Comparison of ENCODE assay signal across 1 cellular context in the genomic region with DNA sequence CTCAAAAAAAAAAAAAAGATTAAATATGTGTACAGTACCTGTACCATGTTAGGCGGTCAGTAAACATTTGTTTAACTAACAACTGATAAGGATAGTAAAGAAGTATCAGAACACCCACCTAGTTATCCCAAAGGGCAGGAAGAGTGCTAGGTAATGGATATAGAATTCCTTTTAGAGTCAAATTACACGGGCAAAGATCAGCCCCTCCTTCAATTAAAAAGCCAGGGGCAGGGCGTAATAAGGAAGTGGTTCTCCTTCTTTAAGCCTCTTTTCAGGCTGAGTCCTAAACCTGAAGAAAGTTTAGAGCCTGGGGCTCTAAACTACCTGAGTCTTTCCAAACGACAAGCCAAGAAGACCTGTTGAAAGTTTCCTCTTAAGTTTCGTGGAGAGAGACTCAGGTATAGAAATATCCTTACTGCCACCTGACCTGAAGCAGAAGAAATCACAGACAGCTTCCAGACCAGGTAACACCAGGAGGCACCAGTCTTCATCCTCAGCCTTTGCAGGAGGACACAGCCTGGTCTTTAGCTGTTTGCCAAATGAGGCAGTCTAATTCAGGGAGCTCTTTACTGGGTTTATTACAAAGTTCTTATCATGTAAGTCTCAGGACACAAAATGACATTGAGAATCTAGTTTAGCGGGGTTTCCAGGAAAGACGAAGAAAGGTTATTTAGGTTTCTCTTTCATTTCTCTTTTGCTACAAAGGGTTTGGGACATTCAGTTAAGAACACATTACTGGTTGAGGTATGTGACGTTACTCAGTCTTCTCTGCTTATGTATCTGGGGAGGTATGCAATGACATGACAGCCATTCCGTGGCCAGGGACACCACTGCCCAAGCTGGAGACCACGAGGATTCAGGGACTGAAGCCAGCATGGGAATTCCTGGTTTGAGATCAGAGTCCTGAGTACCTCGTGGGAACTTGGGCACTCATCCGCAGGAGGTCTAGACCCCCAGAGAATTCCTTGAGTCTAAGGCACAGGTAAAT.
A peak's percentile ranks its signal among the peaks of the same experiment; 100 is the strongest.
TF ChIP-seq lines count a peak whose summit lies in the region.

A gene with protein sequence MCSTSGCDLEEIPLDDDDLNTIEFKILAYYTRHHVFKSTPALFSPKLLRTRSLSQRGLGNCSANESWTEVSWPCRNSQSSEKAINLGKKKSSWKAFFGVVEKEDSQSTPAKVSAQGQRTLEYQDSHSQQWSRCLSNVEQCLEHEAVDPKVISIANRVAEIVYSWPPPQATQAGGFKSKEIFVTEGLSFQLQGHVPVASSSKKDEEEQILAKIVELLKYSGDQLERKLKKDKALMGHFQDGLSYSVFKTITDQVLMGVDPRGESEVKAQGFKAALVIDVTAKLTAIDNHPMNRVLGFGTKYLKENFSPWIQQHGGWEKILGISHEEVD (plus strand): TSS at position 266 of the 988 bp plus-strand sequence. CDS start 8,367 bp downstream, outside the sequence.

TF ChIP-seq in HepG2, 621 proteins besides CTCF, POLR2A, EP300 and RAD21 (continued from another document and continues in another):
- TF ChIP-seq, protein P1, sequence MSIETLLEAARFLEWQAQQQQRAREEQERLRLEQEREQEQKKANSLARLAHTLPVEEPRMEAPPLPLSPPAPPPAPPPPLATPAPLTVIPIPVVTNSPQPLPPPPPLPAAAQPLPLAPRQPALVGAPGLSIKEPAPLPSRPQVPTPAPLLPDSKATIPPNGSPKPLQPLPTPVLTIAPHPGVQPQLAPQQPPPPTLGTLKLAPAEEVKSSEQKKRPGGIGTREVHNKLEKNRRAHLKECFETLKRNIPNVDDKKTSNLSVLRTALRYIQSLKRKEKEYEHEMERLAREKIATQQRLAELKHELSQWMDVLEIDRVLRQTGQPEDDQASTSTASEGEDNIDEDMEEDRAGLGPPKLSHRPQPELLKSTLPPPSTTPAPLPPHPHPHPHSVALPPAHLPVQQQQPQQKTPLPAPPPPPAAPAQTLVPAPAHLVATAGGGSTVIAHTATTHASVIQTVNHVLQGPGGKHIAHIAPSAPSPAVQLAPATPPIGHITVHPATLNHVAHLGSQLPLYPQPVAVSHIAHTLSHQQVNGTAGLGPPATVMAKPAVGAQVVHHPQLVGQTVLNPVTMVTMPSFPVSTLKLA (IDR thresholded peaks at IDR 0.05): no peak
- TF ChIP-seq, protein P2, sequence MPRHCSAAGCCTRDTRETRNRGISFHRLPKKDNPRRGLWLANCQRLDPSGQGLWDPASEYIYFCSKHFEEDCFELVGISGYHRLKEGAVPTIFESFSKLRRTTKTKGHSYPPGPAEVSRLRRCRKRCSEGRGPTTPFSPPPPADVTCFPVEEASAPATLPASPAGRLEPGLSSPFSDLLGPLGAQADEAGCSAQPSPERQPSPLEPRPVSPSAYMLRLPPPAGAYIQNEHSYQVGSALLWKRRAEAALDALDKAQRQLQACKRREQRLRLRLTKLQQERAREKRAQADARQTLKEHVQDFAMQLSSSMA (CRISPR knock-in tag; IDR thresholded peaks at IDR 0.05): no peak
- TF ChIP-seq HNRNPUL1 (IDR thresholded peaks at IDR 0.05; ENCODE audit: low read depth, low read length) (no peak), ZNF317 (CRISPR knock-in tag; IDR thresholded peaks at IDR 0.05) (no peak), NCOA1 (CRISPR knock-in tag; IDR thresholded peaks at IDR 0.05) (no peak), TMF1 (CRISPR knock-in tag; IDR thresholded peaks at IDR 0.05; ENCODE audit: low read depth) (no peak), ZZZ3 (CRISPR knock-in tag; IDR thresholded peaks at IDR 0.05; ENCODE audit: borderline replicate concordance) (no peak)
- TF ChIP-seq, protein P3, sequence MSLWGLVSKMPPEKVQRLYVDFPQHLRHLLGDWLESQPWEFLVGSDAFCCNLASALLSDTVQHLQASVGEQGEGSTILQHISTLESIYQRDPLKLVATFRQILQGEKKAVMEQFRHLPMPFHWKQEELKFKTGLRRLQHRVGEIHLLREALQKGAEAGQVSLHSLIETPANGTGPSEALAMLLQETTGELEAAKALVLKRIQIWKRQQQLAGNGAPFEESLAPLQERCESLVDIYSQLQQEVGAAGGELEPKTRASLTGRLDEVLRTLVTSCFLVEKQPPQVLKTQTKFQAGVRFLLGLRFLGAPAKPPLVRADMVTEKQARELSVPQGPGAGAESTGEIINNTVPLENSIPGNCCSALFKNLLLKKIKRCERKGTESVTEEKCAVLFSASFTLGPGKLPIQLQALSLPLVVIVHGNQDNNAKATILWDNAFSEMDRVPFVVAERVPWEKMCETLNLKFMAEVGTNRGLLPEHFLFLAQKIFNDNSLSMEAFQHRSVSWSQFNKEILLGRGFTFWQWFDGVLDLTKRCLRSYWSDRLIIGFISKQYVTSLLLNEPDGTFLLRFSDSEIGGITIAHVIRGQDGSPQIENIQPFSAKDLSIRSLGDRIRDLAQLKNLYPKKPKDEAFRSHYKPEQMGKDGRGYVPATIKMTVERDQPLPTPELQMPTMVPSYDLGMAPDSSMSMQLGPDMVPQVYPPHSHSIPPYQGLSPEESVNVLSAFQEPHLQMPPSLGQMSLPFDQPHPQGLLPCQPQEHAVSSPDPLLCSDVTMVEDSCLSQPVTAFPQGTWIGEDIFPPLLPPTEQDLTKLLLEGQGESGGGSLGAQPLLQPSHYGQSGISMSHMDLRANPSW (CRISPR knock-in tag; IDR thresholded peaks at IDR 0.05; ENCODE audit: borderline replicate concordance): no peak
- TF ChIP-seq, protein P4, sequence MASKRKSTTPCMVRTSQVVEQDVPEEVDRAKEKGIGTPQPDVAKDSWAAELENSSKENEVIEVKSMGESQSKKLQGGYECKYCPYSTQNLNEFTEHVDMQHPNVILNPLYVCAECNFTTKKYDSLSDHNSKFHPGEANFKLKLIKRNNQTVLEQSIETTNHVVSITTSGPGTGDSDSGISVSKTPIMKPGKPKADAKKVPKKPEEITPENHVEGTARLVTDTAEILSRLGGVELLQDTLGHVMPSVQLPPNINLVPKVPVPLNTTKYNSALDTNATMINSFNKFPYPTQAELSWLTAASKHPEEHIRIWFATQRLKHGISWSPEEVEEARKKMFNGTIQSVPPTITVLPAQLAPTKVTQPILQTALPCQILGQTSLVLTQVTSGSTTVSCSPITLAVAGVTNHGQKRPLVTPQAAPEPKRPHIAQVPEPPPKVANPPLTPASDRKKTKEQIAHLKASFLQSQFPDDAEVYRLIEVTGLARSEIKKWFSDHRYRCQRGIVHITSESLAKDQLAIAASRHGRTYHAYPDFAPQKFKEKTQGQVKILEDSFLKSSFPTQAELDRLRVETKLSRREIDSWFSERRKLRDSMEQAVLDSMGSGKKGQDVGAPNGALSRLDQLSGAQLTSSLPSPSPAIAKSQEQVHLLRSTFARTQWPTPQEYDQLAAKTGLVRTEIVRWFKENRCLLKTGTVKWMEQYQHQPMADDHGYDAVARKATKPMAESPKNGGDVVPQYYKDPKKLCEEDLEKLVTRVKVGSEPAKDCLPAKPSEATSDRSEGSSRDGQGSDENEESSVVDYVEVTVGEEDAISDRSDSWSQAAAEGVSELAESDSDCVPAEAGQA (IDR thresholded peaks at IDR 0.05; ENCODE audit: low read depth): no peak
- TF ChIP-seq, protein P4 (CRISPR knock-in tag; IDR thresholded peaks at IDR 0.05; ENCODE audit: borderline replicate concordance): no peak
- TF ChIP-seq, protein P5, sequence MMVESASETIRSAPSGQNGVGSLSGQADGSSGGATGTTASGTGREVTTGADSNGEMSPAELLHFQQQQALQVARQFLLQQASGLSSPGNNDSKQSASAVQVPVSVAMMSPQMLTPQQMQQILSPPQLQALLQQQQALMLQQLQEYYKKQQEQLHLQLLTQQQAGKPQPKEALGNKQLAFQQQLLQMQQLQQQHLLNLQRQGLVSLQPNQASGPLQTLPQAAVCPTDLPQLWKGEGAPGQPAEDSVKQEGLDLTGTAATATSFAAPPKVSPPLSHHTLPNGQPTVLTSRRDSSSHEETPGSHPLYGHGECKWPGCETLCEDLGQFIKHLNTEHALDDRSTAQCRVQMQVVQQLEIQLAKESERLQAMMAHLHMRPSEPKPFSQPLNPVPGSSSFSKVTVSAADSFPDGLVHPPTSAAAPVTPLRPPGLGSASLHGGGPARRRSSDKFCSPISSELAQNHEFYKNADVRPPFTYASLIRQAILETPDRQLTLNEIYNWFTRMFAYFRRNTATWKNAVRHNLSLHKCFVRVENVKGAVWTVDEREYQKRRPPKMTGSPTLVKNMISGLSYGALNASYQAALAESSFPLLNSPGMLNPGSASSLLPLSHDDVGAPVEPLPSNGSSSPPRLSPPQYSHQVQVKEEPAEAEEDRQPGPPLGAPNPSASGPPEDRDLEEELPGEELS (CRISPR knock-in tag; IDR thresholded peaks at IDR 0.05): peak; percentile 73
- TF ChIP-seq, protein P6, sequence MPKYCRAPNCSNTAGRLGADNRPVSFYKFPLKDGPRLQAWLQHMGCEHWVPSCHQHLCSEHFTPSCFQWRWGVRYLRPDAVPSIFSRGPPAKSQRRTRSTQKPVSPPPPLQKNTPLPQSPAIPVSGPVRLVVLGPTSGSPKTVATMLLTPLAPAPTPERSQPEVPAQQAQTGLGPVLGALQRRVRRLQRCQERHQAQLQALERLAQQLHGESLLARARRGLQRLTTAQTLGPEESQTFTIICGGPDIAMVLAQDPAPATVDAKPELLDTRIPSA (CRISPR knock-in tag; IDR thresholded peaks at IDR 0.05; ENCODE audit: borderline replicate concordance): no peak
- TF ChIP-seq, protein P7, sequence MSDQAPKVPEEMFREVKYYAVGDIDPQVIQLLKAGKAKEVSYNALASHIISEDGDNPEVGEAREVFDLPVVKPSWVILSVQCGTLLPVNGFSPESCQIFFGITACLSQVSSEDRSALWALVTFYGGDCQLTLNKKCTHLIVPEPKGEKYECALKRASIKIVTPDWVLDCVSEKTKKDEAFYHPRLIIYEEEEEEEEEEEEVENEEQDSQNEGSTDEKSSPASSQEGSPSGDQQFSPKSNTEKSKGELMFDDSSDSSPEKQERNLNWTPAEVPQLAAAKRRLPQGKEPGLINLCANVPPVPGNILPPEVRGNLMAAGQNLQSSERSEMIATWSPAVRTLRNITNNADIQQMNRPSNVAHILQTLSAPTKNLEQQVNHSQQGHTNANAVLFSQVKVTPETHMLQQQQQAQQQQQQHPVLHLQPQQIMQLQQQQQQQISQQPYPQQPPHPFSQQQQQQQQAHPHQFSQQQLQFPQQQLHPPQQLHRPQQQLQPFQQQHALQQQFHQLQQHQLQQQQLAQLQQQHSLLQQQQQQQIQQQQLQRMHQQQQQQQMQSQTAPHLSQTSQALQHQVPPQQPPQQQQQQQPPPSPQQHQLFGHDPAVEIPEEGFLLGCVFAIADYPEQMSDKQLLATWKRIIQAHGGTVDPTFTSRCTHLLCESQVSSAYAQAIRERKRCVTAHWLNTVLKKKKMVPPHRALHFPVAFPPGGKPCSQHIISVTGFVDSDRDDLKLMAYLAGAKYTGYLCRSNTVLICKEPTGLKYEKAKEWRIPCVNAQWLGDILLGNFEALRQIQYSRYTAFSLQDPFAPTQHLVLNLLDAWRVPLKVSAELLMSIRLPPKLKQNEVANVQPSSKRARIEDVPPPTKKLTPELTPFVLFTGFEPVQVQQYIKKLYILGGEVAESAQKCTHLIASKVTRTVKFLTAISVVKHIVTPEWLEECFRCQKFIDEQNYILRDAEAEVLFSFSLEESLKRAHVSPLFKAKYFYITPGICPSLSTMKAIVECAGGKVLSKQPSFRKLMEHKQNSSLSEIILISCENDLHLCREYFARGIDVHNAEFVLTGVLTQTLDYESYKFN (CRISPR knock-in tag; conservative IDR thresholded peaks at IDR 0.05): peak; percentile 49
- TF ChIP-seq, protein P8, sequence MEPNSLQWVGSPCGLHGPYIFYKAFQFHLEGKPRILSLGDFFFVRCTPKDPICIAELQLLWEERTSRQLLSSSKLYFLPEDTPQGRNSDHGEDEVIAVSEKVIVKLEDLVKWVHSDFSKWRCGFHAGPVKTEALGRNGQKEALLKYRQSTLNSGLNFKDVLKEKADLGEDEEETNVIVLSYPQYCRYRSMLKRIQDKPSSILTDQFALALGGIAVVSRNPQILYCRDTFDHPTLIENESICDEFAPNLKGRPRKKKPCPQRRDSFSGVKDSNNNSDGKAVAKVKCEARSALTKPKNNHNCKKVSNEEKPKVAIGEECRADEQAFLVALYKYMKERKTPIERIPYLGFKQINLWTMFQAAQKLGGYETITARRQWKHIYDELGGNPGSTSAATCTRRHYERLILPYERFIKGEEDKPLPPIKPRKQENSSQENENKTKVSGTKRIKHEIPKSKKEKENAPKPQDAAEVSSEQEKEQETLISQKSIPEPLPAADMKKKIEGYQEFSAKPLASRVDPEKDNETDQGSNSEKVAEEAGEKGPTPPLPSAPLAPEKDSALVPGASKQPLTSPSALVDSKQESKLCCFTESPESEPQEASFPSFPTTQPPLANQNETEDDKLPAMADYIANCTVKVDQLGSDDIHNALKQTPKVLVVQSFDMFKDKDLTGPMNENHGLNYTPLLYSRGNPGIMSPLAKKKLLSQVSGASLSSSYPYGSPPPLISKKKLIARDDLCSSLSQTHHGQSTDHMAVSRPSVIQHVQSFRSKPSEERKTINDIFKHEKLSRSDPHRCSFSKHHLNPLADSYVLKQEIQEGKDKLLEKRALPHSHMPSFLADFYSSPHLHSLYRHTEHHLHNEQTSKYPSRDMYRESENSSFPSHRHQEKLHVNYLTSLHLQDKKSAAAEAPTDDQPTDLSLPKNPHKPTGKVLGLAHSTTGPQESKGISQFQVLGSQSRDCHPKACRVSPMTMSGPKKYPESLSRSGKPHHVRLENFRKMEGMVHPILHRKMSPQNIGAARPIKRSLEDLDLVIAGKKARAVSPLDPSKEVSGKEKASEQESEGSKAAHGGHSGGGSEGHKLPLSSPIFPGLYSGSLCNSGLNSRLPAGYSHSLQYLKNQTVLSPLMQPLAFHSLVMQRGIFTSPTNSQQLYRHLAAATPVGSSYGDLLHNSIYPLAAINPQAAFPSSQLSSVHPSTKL (CRISPR knock-in tag; IDR thresholded peaks at IDR 0.05): no peak
- TF ChIP-seq, protein P9, sequence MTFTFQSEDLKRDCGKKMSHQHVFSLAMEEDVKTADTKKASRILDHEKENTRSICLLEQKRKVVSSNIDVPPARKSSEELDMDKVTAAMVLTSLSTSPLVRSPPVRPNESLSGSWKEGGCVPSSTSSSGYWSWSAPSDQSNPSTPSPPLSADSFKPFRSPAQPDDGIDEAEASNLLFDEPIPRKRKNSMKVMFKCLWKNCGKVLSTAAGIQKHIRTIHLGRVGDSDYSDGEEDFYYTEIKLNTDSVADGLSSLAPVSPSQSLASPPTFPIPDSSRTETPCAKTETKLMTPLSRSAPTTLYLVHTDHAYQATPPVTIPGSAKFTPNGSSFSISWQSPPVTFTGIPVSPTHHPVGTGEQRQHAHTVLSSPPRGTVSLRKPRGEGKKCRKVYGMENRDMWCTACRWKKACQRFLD (CRISPR knock-in tag; IDR thresholded peaks at IDR 0.05; ENCODE audit: borderline replicate concordance): no peak
- TF ChIP-seq, protein P10, sequence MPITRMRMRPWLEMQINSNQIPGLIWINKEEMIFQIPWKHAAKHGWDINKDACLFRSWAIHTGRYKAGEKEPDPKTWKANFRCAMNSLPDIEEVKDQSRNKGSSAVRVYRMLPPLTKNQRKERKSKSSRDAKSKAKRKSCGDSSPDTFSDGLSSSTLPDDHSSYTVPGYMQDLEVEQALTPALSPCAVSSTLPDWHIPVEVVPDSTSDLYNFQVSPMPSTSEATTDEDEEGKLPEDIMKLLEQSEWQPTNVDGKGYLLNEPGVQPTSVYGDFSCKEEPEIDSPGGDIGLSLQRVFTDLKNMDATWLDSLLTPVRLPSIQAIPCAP (CRISPR knock-in tag; IDR thresholded peaks at IDR 0.05; ENCODE audit: low read depth): no peak
